Comparison of ENCODE assay signal across 1 cellular context in the genomic region with DNA sequence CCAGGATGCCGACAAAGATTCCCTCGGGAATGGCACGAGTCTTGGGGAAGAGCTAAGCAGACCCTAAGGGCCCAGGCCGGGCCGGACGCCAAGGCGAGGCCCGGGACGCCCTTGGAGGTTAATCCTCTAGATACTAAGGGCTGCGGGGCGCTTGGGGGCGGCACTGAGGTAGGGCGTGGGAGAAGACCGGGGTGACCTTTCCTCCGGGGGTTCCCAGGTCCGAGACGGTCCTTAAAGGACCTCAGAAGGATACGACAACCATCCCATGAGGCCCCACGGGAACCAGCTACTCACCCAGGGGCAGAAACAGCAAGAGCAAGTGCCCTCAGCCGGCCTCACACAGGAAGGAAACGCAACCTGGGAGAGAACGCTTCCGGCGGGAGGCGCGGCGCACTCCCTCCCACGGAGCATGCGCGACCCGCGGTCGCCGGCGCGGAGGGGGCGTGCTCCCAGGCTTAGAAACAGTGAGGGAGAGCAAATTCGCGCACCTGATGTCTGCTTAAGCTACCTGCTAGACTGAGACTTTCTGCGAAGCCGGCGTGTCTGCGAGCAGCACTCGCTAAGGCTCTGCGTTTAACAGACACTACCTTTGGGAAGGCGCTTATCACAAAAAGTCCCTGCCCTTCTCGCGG.
TF ChIP-seq lines count a peak whose summit lies in the region.

Gene ATAD1, minus strand, starts transcription at position 354 of the 632 bp plus-strand sequence. CDS start 3,627 bp downstream, outside the sequence.

TF ChIP-seq in HEK293, 187 proteins besides CTCF, POLR2A, EP300 and RAD21 (continued from another document and continues in another):
- TF ChIP-seq INSM2 (tag by site-specific recombination; IDR thresholded peaks at IDR 0.05) (peak; percentile 18; the same call in 1 of the 2 replicates), SP7 (tag by site-specific recombination; IDR thresholded peaks at IDR 0.05) (peak; percentile 63), ZNF549 (tag by site-specific recombination; IDR thresholded peaks at IDR 0.05) (no peak), ZFP3 (tag by site-specific recombination; IDR thresholded peaks at IDR 0.05; ENCODE audit: low read depth) (no peak), ZBTB10 (tag by site-specific recombination; IDR thresholded peaks at IDR 0.05) (0 out of 2 replicates have a peak, but pooled peaks have one; percentile 20), FEZF1 (tag by site-specific recombination; IDR thresholded peaks at IDR 0.05) (0 out of 2 replicates have a peak, but pooled peaks have one; percentile 13), ZNF558 (tag by site-specific recombination; IDR thresholded peaks at IDR 0.05) (no peak), ZNF214 (tag by site-specific recombination; IDR thresholded peaks at IDR 0.05; ENCODE audit: borderline replicate concordance) (no peak), ZNF366 (tag by site-specific recombination; conservative IDR thresholded peaks at IDR 0.05) (no peak), SP2 (tag by site-specific recombination; IDR thresholded peaks at IDR 0.05) (peak; percentile 77), ZBTB7A (tag by site-specific recombination; IDR thresholded peaks at IDR 0.05; ENCODE audit: low read depth) (peak; percentile 40; the same call in 1 of the 2 replicates), ZNF561 (tag by site-specific recombination; IDR thresholded peaks at IDR 0.05; ENCODE audit: borderline replicate concordance) (peak; percentile 90), ZNF785 (tag by site-specific recombination; IDR thresholded peaks at IDR 0.05) (no peak), ZXDB (tag by site-specific recombination; IDR thresholded peaks at IDR 0.05) (peak; percentile 96), IKZF3 (tag by site-specific recombination; IDR thresholded peaks at IDR 0.05) (peak; percentile 64; the same call in 1 of the 2 replicates), WT1 (tag by site-specific recombination; IDR thresholded peaks at IDR 0.05) (0 out of 2 replicates have a peak, but pooled peaks have one; percentile 57), ZNF280D (tag by site-specific recombination; IDR thresholded peaks at IDR 0.05) (no peak), ZNF335 (tag by site-specific recombination; conservative IDR thresholded peaks at IDR 0.05) (peak; percentile 91), ZNF133 (tag by site-specific recombination; IDR thresholded peaks at IDR 0.05) (no peak), ZNF37A (tag by site-specific recombination; IDR thresholded peaks at IDR 0.05) (no peak), KLF9 (tag by site-specific recombination; IDR thresholded peaks at IDR 0.05; ENCODE audit: low read depth) (peak; percentile 95), ZBTB48 (tag by site-specific recombination; IDR thresholded peaks at IDR 0.05) (peak; percentile 84), ZNF660 (tag by site-specific recombination; IDR thresholded peaks at IDR 0.05) (peak; percentile 59; the same call in 1 of the 2 replicates), ZNF830 (tag by site-specific recombination; IDR thresholded peaks at IDR 0.05; ENCODE audit: low read depth) (no peak), ZNF48 (tag by site-specific recombination; IDR thresholded peaks at IDR 0.05) (no peak), ZNF266 (tag by site-specific recombination; IDR thresholded peaks at IDR 0.05; ENCODE audit: low read depth) (no peak), ZNF473 (tag by site-specific recombination; IDR thresholded peaks at IDR 0.05) (no peak), ZNF530 (tag by site-specific recombination; IDR thresholded peaks at IDR 0.05; ENCODE audit: low read depth) (no peak), SCRT2 (tag by site-specific recombination; IDR thresholded peaks at IDR 0.05) (peak; percentile 26; the same call in 1 of the 2 replicates), ZFHX2 (tag by site-specific recombination; conservative IDR thresholded peaks at IDR 0.05) (peak; percentile 33), ZNF580 (tag by site-specific recombination; IDR thresholded peaks at IDR 0.05) (peak; percentile 90), ZNF416 (tag by site-specific recombination; IDR thresholded peaks at IDR 0.05) (no peak), GLI2 (tag by site-specific recombination; IDR thresholded peaks at IDR 0.05; ENCODE audit: borderline replicate concordance, low read depth) (no peak), ZNF548 (tag by site-specific recombination; IDR thresholded peaks at IDR 0.05) (no peak), ZBTB8A (tag by site-specific recombination; IDR thresholded peaks at IDR 0.05) (peak; percentile 92), GLIS1 (tag by site-specific recombination; IDR thresholded peaks at IDR 0.05) (peak; percentile 96), ZNF341 (tag by site-specific recombination; IDR thresholded peaks at IDR 0.05; ENCODE audit: low read depth) (peak; percentile 95), ZNF184 (tag by site-specific recombination; IDR thresholded peaks at IDR 0.05) (no peak), ZNF555 (tag by site-specific recombination; conservative IDR thresholded peaks at IDR 0.05) (no peak), ZNF433 (tag by site-specific recombination; IDR thresholded peaks at IDR 0.05; ENCODE audit: low read depth) (no peak), ZNF2 (tag by site-specific recombination; IDR thresholded peaks at IDR 0.05) (0 out of 2 replicates have a peak, but pooled peaks have one; percentile 21), ZNF776 (tag by site-specific recombination; IDR thresholded peaks at IDR 0.05; ENCODE audit: borderline replicate concordance) (no peak), ZBTB21 (tag by site-specific recombination; IDR thresholded peaks at IDR 0.05) (0 out of 2 replicates have a peak, but pooled peaks have one; percentile 19), PBX3 (CRISPR knock-in tag; IDR thresholded peaks at IDR 0.05) (peak; percentile 10; the same call in 1 of the 2 replicates), ZNF169 (tag by site-specific recombination; IDR thresholded peaks at IDR 0.05) (no peak), ZNF501 (tag by site-specific recombination; IDR thresholded peaks at IDR 0.05) (peak; percentile 46; the same call in 1 of the 2 replicates), ZNF600 (tag by site-specific recombination; IDR thresholded peaks at IDR 0.05) (no peak), SP3 (tag by site-specific recombination; IDR thresholded peaks at IDR 0.05) (peak; percentile 50; the same call in 1 of the 2 replicates)
- TF ChIP-seq, protein P1, sequence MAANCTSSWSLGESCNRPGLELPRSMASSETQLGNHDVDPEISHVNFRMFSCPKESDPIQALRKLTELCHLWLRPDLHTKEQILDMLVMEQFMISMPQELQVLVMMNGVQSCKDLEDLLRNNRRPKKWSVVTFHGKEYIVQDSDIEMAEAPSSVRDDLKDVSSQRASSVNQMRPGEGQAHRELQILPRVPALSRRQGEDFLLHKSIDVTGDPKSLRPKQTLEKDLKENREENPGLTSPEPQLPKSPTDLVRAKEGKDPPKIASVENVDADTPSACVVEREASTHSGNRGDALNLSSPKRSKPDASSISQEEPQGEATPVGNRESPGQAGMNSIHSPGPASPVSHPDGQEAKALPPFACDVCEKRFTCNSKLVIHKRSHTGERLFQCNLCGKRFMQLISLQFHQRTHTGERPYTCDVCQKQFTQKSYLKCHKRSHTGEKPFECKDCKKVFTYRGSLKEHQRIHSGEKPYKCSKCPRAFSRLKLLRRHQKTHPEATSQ (tag by site-specific recombination; IDR thresholded peaks at IDR 0.05) = no peak
- TF ChIP-seq, protein P2, sequence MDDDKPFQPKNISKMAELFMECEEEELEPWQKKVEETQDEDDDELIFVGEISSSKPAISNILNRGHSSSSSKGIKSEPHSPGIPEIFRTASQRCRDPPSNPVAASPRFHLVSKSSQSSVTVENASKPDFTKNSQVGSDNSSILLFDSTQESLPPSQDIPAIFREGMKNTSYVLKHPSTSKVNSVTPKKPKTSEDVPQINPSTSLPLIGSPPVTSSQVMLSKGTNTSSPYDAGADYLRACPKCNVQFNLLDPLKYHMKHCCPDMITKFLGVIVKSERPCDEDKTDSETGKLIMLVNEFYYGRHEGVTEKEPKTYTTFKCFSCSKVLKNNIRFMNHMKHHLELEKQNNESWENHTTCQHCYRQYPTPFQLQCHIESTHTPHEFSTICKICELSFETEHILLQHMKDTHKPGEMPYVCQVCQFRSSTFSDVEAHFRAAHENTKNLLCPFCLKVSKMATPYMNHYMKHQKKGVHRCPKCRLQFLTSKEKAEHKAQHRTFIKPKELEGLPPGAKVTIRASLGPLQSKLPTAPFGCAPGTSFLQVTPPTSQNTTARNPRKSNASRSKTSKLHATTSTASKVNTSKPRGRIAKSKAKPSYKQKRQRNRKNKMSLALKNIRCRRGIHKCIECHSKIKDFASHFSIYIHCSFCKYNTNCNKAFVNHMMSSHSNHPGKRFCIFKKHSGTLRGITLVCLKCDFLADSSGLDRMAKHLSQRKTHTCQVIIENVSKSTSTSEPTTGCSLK (tag by site-specific recombination; IDR thresholded peaks at IDR 0.05) = no peak
- TF ChIP-seq, protein P3, sequence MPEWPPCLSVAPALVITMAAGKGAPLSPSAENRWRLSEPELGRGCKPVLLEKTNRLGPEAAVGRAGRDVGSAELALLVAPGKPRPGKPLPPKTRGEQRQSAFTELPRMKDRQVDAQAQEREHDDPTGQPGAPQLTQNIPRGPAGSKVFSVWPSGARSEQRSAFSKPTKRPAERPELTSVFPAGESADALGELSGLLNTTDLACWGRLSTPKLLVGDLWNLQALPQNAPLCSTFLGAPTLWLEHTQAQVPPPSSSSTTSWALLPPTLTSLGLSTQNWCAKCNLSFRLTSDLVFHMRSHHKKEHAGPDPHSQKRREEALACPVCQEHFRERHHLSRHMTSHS (tag by site-specific recombination; IDR thresholded peaks at IDR 0.05) = no peak
- TF ChIP-seq, protein P4, sequence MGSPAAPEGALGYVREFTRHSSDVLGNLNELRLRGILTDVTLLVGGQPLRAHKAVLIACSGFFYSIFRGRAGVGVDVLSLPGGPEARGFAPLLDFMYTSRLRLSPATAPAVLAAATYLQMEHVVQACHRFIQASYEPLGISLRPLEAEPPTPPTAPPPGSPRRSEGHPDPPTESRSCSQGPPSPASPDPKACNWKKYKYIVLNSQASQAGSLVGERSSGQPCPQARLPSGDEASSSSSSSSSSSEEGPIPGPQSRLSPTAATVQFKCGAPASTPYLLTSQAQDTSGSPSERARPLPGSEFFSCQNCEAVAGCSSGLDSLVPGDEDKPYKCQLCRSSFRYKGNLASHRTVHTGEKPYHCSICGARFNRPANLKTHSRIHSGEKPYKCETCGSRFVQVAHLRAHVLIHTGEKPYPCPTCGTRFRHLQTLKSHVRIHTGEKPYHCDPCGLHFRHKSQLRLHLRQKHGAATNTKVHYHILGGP (tag by site-specific recombination; IDR thresholded peaks at IDR 0.05) = no peak
